ENCODE assay signal across 8 cellular contexts in genomic region chr10:14822879-14823755, GRCh38. TPM values are rescaled to one million over a fixed set of nuclear protein-coding genes. Genes with fewer than 3 reads are reported as not detected.
DNase-seq lines count a peak whose midpoint lies in the region; ATAC-seq and FAIRE-seq lines count a peak whose summit lies in the region.

No MANE protein-coding gene starts in this region.

- peaks cover 4% of the 10 kb centered on the region for H3K4me1 Mint-ChIP-seq in activated T-cell treated with anti-CD3 and anti-CD28 coated beads, Interleukin-2, amount 50 U/mL, for 24 hours (ENCODE audit: low read depth)

- H3K27ac Mint-ChIP-seq in activated T-cell treated with anti-CD3 and anti-CD28 coated beads, Interleukin-2, amount 50 U/mL, for 24 hours: no peak overlapping the region

- H3K36me3 Mint-ChIP-seq in activated T-cell treated with anti-CD3 and anti-CD28 coated beads, Interleukin-2, amount 50 U/mL, for 24 hours (ENCODE audit: low read depth): no peaks in the 10 kb centered on the region

- H3K4me3 Mint-ChIP-seq in activated T-cell treated with anti-CD3 and anti-CD28 coated beads, Interleukin-2, amount 50 U/mL, for 24 hours: no peak overlapping the region

- ATAC-seq in HG03108 (IDR thresholded peaks at IDR 0.05; ENCODE audit: unreplicated experiment) (no peak), HG02981 (IDR thresholded peaks at IDR 0.05; ENCODE audit: unreplicated experiment) (no peak)

- DNase-seq in A172 (ENCODE audit: low spot score) (peak; percentile 62), EL (peak; percentile 56), NCI-H345 (lab: John Stamatoyannopoulos, UW) (peak; percentile 9), frontal cortex (ENCODE audit: low spot score in 2 of 2) (peak in 1 of 2 donors; percentile 60), putamen (ENCODE audit: low spot score) (peak; percentile 23)
- peak; percentile 40 for DNase-seq in activated T-cell treated with anti-CD3 and anti-CD28 coated beads, Interleukin-2, amount 50 U/mL, for 24 hours

- no peaks in the 10 kb centered on the region for H3K9me3 Mint-ChIP-seq in activated T-cell treated with anti-CD3 and anti-CD28 coated beads, Interleukin-2, amount 50 U/mL, for 24 hours

- FAIRE-seq in frontal cortex (lab: Jason Lieb, UNC): peak; percentile 43

- H3K27me3 Mint-ChIP-seq in activated T-cell treated with anti-CD3 and anti-CD28 coated beads, Interleukin-2, amount 50 U/mL, for 24 hours: no peaks in the 10 kb centered on the region

RNA-seq across cellular contexts. Expression of gene CDNF, which starts 14.7 kb away (rescaled TPM):
- 1.2 and 1.8 TPM in 2 replicates for total RNA-seq in A172 (2014; rRNA removed; shearing (Covaris generic))
- total RNA-seq in frontal cortex: 0.82 TPM

RNA-seq across cellular contexts. Expression of gene HSPA14, which starts 15.0 kb away (rescaled TPM):
- total RNA-seq in A172 (2014; rRNA removed; shearing (Covaris generic)): 65.3 and 82.9 TPM in 2 replicates
- total RNA-seq in frontal cortex: 14.7 TPM

RNA-seq across cellular contexts. Expression of gene MSANTD7, which starts 15.0 kb away (rescaled TPM):
- 18.9 and 22.5 TPM in 2 replicates for total RNA-seq in A172 (2014; rRNA removed; shearing (Covaris generic))
- 31.4 TPM for total RNA-seq in frontal cortex

RNA-seq across cellular contexts. Expression of gene FAM107B, which starts 48.4 kb away (rescaled TPM):
- 18.2 and 24.3 TPM in 2 replicates for total RNA-seq in A172 (2014; rRNA removed; shearing (Covaris generic))
- 77.9 TPM for total RNA-seq in frontal cortex

RNA-seq across cellular contexts. Expression of gene SUV39H2, which starts 55.5 kb away (rescaled TPM):
- 50.5 and 64.3 TPM in 2 replicates for total RNA-seq in A172 (2014; rRNA removed; shearing (Covaris generic))
- total RNA-seq in frontal cortex: 34.6 TPM
